ENCODE assay signal across 24 cellular contexts in genomic region chr17:56424005-56424404, GRCh38.
"Had no signal": no experiment of that assay in that cellular context is flagged by ENCODE, and none has a peak within 500 bp of the region (broad histone marks: within the 10 kb centered on the region; RNA-seq: fewer than 3 reads in every experiment).

No MANE protein-coding gene starts in this region.

- H3K9me3 Mint-ChIP-seq: dendritic cell treated with granulocyte-macrophage colony-stimulating factor and Interleukin-4, amounts not matched to agents 40 ng/mL and 50 ng/mL, for 4 days; endodermal cell; naive thymus-derived CD8-positive, alpha-beta T cell; stimulated activated effector memory CD8-positive, alpha-beta T cell treated with anti-CD3 and anti-CD28 coated beads, Interleukin-12 subunit alpha, Interleukin-12 subunit beta, amount 100 ng/mL, for 72 hours had no signal

- H3K27me3 ChIP-seq: gastrocnemius medialis, ovary, sigmoid colon, suprapubic skin, transverse colon, upper lobe of right lung, uterus had no signal

- H3K27me3 Mint-ChIP-seq: dendritic cell treated with granulocyte-macrophage colony-stimulating factor and Interleukin-4, amounts not matched to agents 40 ng/mL and 50 ng/mL, for 4 days had no signal

- H3K36me3 ChIP-seq: gastrocnemius medialis, lower lobe of right lung, ovary, sigmoid colon, suprapubic skin, transverse colon, upper lobe of right lung, uterus had no signal

- H3K4me3 ChIP-seq: gastrocnemius medialis, lower lobe of right lung, ovary, psoas muscle, sigmoid colon, suprapubic skin, transverse colon, upper lobe of right lung, uterus had no signal

- H3K36me3 Mint-ChIP-seq: naive thymus-derived CD8-positive, alpha-beta T cell; stimulated activated effector memory CD8-positive, alpha-beta T cell treated with anti-CD3 and anti-CD28 coated beads, Interleukin-12 subunit alpha, Interleukin-12 subunit beta, amount 100 ng/mL, for 72 hours had no signal

- DNase-seq: effector CD8-positive, alpha-beta T cell; endodermal cell; foreskin fibroblast; gastrocnemius medialis; head of caudate nucleus; left ventricle myocardium superior; lower lobe of right lung; occipital lobe; ovary; posterior cingulate gyrus; psoas muscle; right cardiac atrium; sigmoid colon; stimulated activated CD4-positive, alpha-beta T cell treated with anti-CD3 and anti-CD28 coated beads, Interleukin-2, amount 100 ng/mL, for 24 hours; stimulated activated CD4-positive, alpha-beta T cell treated with anti-CD3 and anti-CD28 coated beads, Interleukin-4, amount 100 ng/mL, for 24 hours; stimulated activated naive CD4-positive, alpha-beta T cell treated with Interleukin-2 at 50 U/mL for 16 hours; transverse colon; upper lobe of right lung; uterus had no signal

- H3K27ac Mint-ChIP-seq: dendritic cell treated with granulocyte-macrophage colony-stimulating factor and Interleukin-4, amounts not matched to agents 40 ng/mL and 50 ng/mL, for 4 days; endodermal cell; stimulated activated effector memory CD8-positive, alpha-beta T cell treated with anti-CD3 and anti-CD28 coated beads, Interleukin-12 subunit alpha, Interleukin-12 subunit beta, amount 100 ng/mL, for 72 hours had no signal

- H3K4me3 Mint-ChIP-seq: dendritic cell treated with granulocyte-macrophage colony-stimulating factor and Interleukin-4, amounts not matched to agents 40 ng/mL and 50 ng/mL, for 4 days; endodermal cell; naive thymus-derived CD8-positive, alpha-beta T cell; stimulated activated effector memory CD8-positive, alpha-beta T cell treated with anti-CD3 and anti-CD28 coated beads, Interleukin-12 subunit alpha, Interleukin-12 subunit beta, amount 100 ng/mL, for 72 hours had no signal

- H3K4me1 Mint-ChIP-seq: stimulated activated effector memory CD8-positive, alpha-beta T cell treated with anti-CD3 and anti-CD28 coated beads, Interleukin-12 subunit alpha, Interleukin-12 subunit beta, amount 100 ng/mL, for 72 hours had no signal

- ATAC-seq: esophagus mucosa; gastrocnemius medialis; left ventricle myocardium superior; lower lobe of right lung; psoas muscle; right cardiac atrium; stimulated activated effector memory CD8-positive, alpha-beta T cell treated with anti-CD3 and anti-CD28 coated beads, Interleukin-12 subunit alpha, Interleukin-12 subunit beta, amount 100 ng/mL, for 72 hours; upper lobe of right lung had no signal
